1 cellular context compared by ENCODE assay signal in the genomic region with DNA sequence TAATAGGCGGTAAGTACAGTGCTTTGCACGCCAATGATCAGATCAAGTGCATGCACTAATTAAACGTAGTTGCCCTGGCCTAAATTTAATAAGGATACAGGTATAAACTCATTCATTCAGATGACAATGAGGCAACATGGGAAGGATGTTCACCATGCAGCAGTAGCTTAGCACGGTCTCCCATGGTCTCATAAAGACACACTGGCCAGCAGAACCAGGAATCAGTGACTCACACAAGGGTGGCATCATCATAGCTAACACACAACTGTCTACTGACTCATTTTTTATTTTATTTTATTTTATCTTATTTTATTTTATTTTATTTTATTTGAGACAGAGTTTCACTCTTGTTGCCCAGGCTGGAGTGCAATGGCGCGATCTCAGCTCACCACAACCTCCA.
A peak's percentile ranks its signal among the peaks of the same experiment; 100 is the strongest.
TF ChIP-seq lines count a peak whose summit lies in the region.

No MANE protein-coding gene starts in this region.

TF ChIP-seq in IMR-90, 13 proteins besides CTCF, POLR2A, EP300 and RAD21:
- TF ChIP-seq, protein P1, sequence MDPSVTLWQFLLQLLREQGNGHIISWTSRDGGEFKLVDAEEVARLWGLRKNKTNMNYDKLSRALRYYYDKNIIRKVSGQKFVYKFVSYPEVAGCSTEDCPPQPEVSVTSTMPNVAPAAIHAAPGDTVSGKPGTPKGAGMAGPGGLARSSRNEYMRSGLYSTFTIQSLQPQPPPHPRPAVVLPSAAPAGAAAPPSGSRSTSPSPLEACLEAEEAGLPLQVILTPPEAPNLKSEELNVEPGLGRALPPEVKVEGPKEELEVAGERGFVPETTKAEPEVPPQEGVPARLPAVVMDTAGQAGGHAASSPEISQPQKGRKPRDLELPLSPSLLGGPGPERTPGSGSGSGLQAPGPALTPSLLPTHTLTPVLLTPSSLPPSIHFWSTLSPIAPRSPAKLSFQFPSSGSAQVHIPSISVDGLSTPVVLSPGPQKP (IDR thresholded peaks at IDR 0.05; ENCODE audit: borderline replicate concordance, low read depth, low read length) = no peak
- TF ChIP-seq FOS (IDR thresholded peaks at IDR 0.05; ENCODE audit: low read depth, low read length) (peak; percentile 28; the same call in 1 of the 2 replicates), CHD1 (IDR thresholded peaks at IDR 0.05; ENCODE audit: low read depth, low read length) (no peak), RFX5 (IDR thresholded peaks at IDR 0.05; ENCODE audit: low read depth, low read length) (no peak), MAZ (IDR thresholded peaks at IDR 0.05; ENCODE audit: borderline replicate concordance, low read depth, low read length) (no peak), CEBPB (IDR thresholded peaks at IDR 0.05; ENCODE audit: low read depth, low read length) (peak; percentile 18; the same call in 1 of the 2 replicates)
